In the genomic region with DNA sequence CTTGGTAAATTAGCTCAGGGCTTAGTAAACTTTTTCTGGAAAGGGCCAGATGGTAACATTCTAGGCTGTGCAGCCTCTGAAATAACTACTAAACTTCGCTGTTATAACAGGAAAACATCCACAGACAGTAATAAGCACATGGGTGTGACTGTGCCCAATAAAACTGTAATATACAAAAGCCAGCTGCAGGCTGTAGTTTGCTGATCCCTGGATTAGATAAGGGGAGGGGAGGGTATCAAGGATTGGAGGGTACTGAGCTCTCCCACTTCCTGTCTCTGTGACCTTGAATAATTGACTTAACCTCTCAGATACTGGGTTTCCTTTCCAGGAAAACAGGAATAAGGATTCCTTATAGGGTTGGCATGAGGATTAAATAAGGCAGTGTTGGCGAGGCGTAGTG, we compare ENCODE assay signal across 20 cellular contexts.
A peak's percentile ranks its signal among the peaks of the same experiment; 100 is the strongest.
DNase-seq lines count a peak whose midpoint lies in the region; ATAC-seq and TF ChIP-seq lines count a peak whose summit lies in the region.
"Had no signal": no experiment of that assay in that cellular context is flagged by ENCODE, and none has a peak within 500 bp of the region (broad histone marks: within the 10 kb centered on the region; RNA-seq: fewer than 3 reads in every experiment).

No MANE protein-coding gene starts in this region.

- DNase-seq in A673 (ENCODE audit: low spot score): peak; percentile 63
- no peak for DNase-seq in DND-41
- DNase-seq in NCI-H748 treated with DMSO at 0.1 percent for 48 hours (lab: John Stamatoyannopoulos, UW): peak; percentile 89
- DNase-seq in colonic mucosa: peak; percentile 25
- DNase-seq in activated CD4-positive, CD25-positive, alpha-beta regulatory T cell treated with anti-CD3 and anti-CD28 coated beads, Interleukin-2, amount 50 U/mL, for 72 hours: no peak
- DNase-seq in retina: no peak
- no peak for DNase-seq in chondrocyte (ENCODE audit: low spot score)
- no peak for DNase-seq in NCI-H1694 (lab: John Stamatoyannopoulos, UW)
- DNase-seq: CD4-positive, CD25-positive, alpha-beta regulatory T cell; GDM1; GOT3; KG1; NCI-H1105; NCI-H1694 treated with DMSO at 0.1 percent for 48 hours; NCI-H226; NCI-H524 treated with DMSO at 0.1 percent for 48 hours had no signal

- no peaks in the 10 kb centered on the region for H3K79me2 ChIP-seq in DND-41 (ENCODE audit: insufficient read depth, low read length)

- intact Hi-C loops in A673 (cut with micrococcal nuclease; ENCODE audit: unreplicated experiment) (loop anchor here (10.0 kb wide), 1 partner anchor 721 kb away; no protein-coding TSS in a partner anchor), colonic mucosa (cut with DNase I) (loop anchor here (10.0 kb wide), 1 partner anchor 211 kb away; no protein-coding TSS in a partner anchor)

- H3K27ac ChIP-seq in A673 (ENCODE audit: low read depth, low read length, poor library complexity, severe bottlenecking): no peak overlapping the region
- H3K27ac ChIP-seq in DND-41 (ENCODE audit: low read length): no peak overlapping the region
- no peak overlapping the region for H3K27ac ChIP-seq in colonic mucosa
- H3K27ac ChIP-seq: SJCRH30 had no signal

- H3K27me3 ChIP-seq in A673 (replicated peaks; ENCODE audit: insufficient read depth, low read depth, low read length, poor library complexity): no peaks in the 10 kb centered on the region
- H3K27me3 ChIP-seq in DND-41 (ENCODE audit: insufficient read depth, low read length, poor library complexity): no peaks in the 10 kb centered on the region
- H3K27me3 ChIP-seq in colonic mucosa: no peaks in the 10 kb centered on the region
- H3K27me3 ChIP-seq: SJCRH30 had no signal

- ATAC-seq in DND-41 (ENCODE audit: insufficient read depth, low read depth): peak; percentile 35; the same call in 1 of the 3 replicates
- ATAC-seq: HCT116, Panc1 had no signal

- H3K4me1 Mint-ChIP-seq in chondrocyte (ENCODE audit: low read depth): no peaks in the 10 kb centered on the region
- H3K4me1 Mint-ChIP-seq: CD4-positive, CD25-positive, alpha-beta regulatory T cell had no signal

- H3K27me3 Mint-ChIP-seq in chondrocyte (ENCODE audit: low read depth): peaks cover 2% of the 10 kb centered on the region
- H3K27me3 Mint-ChIP-seq: CD4-positive, CD25-positive, alpha-beta regulatory T cell had no signal

- H3K9me3 Mint-ChIP-seq in chondrocyte (ENCODE audit: low read depth): peaks cover 4% of the 10 kb centered on the region
- H3K9me3 Mint-ChIP-seq: T-helper 1 cell treated with Interleukin-12 subunit alpha and Interleukin-12 subunit beta and Interleukin-4 antibody, amounts not matched to agents 30 μg/mL and 1 μg/mL, for 36 hours had no signal

- H3K4me1 ChIP-seq in A673 (ENCODE audit: insufficient read depth, low read length, poor library complexity, severe bottlenecking): no peaks in the 10 kb centered on the region
- H3K4me1 ChIP-seq in DND-41 (ENCODE audit: insufficient read depth, low read length): peaks cover 6% of the 10 kb centered on the region; the same call in 1 of the 2 replicates
- H3K4me1 ChIP-seq in colonic mucosa: no peaks in the 10 kb centered on the region
- H3K4me1 ChIP-seq: SJCRH30 had no signal

- H3K27ac Mint-ChIP-seq in chondrocyte (ENCODE audit: unreplicated experiment): no peak overlapping the region
- H3K27ac Mint-ChIP-seq: CD4-positive, CD25-positive, alpha-beta regulatory T cell; T-helper 1 cell treated with Interleukin-12 subunit alpha and Interleukin-12 subunit beta and Interleukin-4 antibody, amounts not matched to agents 30 μg/mL and 1 μg/mL, for 36 hours had no signal

- H4K20me1 ChIP-seq in DND-41 (ENCODE audit: insufficient read depth, low read length): no peaks in the 10 kb centered on the region

- BruUV-seq in A673 (replicated peaks; lab: Mats Ljungman, UMichigan): no TSS peak

- TF ChIP-seq CTCF in A673 (conservative IDR thresholded peaks at IDR 0.05; ENCODE audit: low read depth, low read length): no peak
- no peak for TF ChIP-seq CTCF in DND-41 (IDR thresholded peaks at IDR 0.05; ENCODE audit: borderline replicate concordance, extremely low read depth, low read length, poor library complexity, severe bottlenecking)
- TF ChIP-seq CTCF in colonic mucosa (IDR thresholded peaks at IDR 0.05): no peak
- TF ChIP-seq CTCF in chondrocyte (IDR thresholded peaks at IDR 0.05): no peak

- no peak overlapping the region for H2AFZ ChIP-seq in DND-41 (ENCODE audit: low read depth, low read length)

- POLR2A ChIA-PET in A673 (lab: Charles Lee; ENCODE audit: low non-redundant PET): no interaction called here

- no peak overlapping the region for H3K9ac ChIP-seq in DND-41 (ENCODE audit: low read depth, low read length)
- no peak overlapping the region for H3K9ac ChIP-seq in colonic mucosa (ENCODE audit: low read depth in 2 of 2, low read length in 2 of 2)

- H3K36me3 ChIP-seq in A673 (ENCODE audit: insufficient read depth, low read length, poor library complexity, severe bottlenecking) (no peaks in the 10 kb centered on the region), DND-41 (ENCODE audit: insufficient read depth, low read length) (no peaks in the 10 kb centered on the region), colonic mucosa (no peaks in the 10 kb centered on the region)
- H3K36me3 ChIP-seq: SJCRH30 had no signal

- H3K9me3 ChIP-seq in A673 (ENCODE audit: low read depth, low read length, poor library complexity, severe bottlenecking) (no peaks in the 10 kb centered on the region), DND-41 (ENCODE audit: insufficient read depth, low read length, severe bottlenecking) (no peaks in the 10 kb centered on the region), colonic mucosa (no peaks in the 10 kb centered on the region)
- H3K9me3 ChIP-seq: SJCRH30 had no signal

- no peak overlapping the region for H3K4me2 ChIP-seq in DND-41 (ENCODE audit: insufficient read depth, low read length)

- H3K4me3 Mint-ChIP-seq in chondrocyte (ENCODE audit: unreplicated experiment): no peak overlapping the region
- H3K4me3 Mint-ChIP-seq: CD4-positive, CD25-positive, alpha-beta regulatory T cell; T-helper 1 cell treated with Interleukin-12 subunit alpha and Interleukin-12 subunit beta and Interleukin-4 antibody, amounts not matched to agents 30 μg/mL and 1 μg/mL, for 36 hours had no signal

- H3K4me3 ChIP-seq in A673 (ENCODE audit: low read depth, low read length, poor library complexity, severe bottlenecking) (no peak overlapping the region), DND-41 (ENCODE audit: low read depth in 1 of 2, low read length in 2 of 2) (no peak overlapping the region), colonic mucosa (no peak overlapping the region)
- H3K4me3 ChIP-seq: SJCRH30 had no signal

- CTCF ChIA-PET in A673 (lab: Charles Lee): no interaction called here

- H3K36me3 Mint-ChIP-seq in chondrocyte (ENCODE audit: low read depth): no peaks in the 10 kb centered on the region
- H3K36me3 Mint-ChIP-seq: CD4-positive, CD25-positive, alpha-beta regulatory T cell had no signal

Comparison
In these comparisons a context has a peak if more than half of its experiments do, and no peak if none do; other contexts are left out.
1. DNase-seq: peak in A673 (single experiment), NCI-H748 treated with DMSO at 0.1 percent for 48 hours (single experiment) and colonic mucosa (single experiment); none in DND-41 (single experiment), activated CD4-positive, CD25-positive, alpha-beta regulatory T cell treated with anti-CD3 and anti-CD28 coated beads, Interleukin-2, amount 50 U/mL, for 72 hours (single experiment), retina (single experiment), chondrocyte (single experiment) and NCI-H1694 (single experiment).